11 cellular contexts compared by ENCODE assay signal in genomic region chr1:47351305-47351704, GRCh38. TPM values are rescaled to one million over a fixed set of nuclear protein-coding genes. Genes with fewer than 3 reads are reported as not detected.
DNase-seq lines count a peak whose midpoint lies in the region; ATAC-seq and TF ChIP-seq lines count a peak whose summit lies in the region.
"Had no signal": no experiment of that assay in that cellular context is flagged by ENCODE, and none has a peak within 500 bp of the region (broad histone marks: within the 10 kb centered on the region; RNA-seq: fewer than 3 reads in every experiment).

No MANE protein-coding gene starts in this region.

- no peak overlapping the region for H3K4me3 Mint-ChIP-seq in activated CD8-positive, alpha-beta T cell treated with anti-CD3 and anti-CD28 coated beads for 36 hours
- peak overlapping the region in 1 of 2 donors; percentile 46 for H3K4me3 Mint-ChIP-seq in stimulated activated naive CD8-positive, alpha-beta T cell treated with anti-CD3 and anti-CD28 coated beads, Interleukin-15, amount 100 ng/mL, for 72 hours
- H3K4me3 Mint-ChIP-seq in type B pancreatic cell: no peak overlapping the region

- peaks cover 2% of the 10 kb centered on the region for H3K9me3 Mint-ChIP-seq in activated CD8-positive, alpha-beta T cell treated with anti-CD3 and anti-CD28 coated beads for 36 hours
- no peaks in the 10 kb centered on the region for H3K9me3 Mint-ChIP-seq in stimulated activated naive CD8-positive, alpha-beta T cell treated with anti-CD3 and anti-CD28 coated beads, Interleukin-15, amount 100 ng/mL, for 72 hours
- no peaks in the 10 kb centered on the region for H3K9me3 Mint-ChIP-seq in type B pancreatic cell

- H3K27me3 ChIP-seq in mammary epithelial cell (ENCODE audit: insufficient read depth, low read length): no peaks in the 10 kb centered on the region
- H3K27me3 ChIP-seq in breast epithelium: no peaks in the 10 kb centered on the region
- H3K27me3 ChIP-seq in right atrium auricular region: no peaks in the 10 kb centered on the region
- H3K27me3 ChIP-seq in brain microvascular endothelial cell (replicated peaks): no peaks in the 10 kb centered on the region
- H3K27me3 ChIP-seq: BLaER1 treated with 17β-estradiol and CSF1 and Interleukin-3, amounts not matched to agents 10 nM and 100 nM; hepatocyte had no signal

- POLR2A ChIA-PET in activated CD8-positive, alpha-beta T cell treated with anti-CD3 and anti-CD28 coated beads for 36 hours (lab: Charles Lee): no interaction called here

- dilution Hi-C loops in mammary epithelial cell (cut with HindIII; ENCODE audit: low sequenced_read_pairs): no loop called here

- H3K4me1 ChIP-seq in mammary epithelial cell (ENCODE audit: insufficient read depth, low read length): no peaks in the 10 kb centered on the region
- H3K4me1 ChIP-seq in breast epithelium: no peaks in the 10 kb centered on the region
- H3K4me1 ChIP-seq in right atrium auricular region: no peaks in the 10 kb centered on the region

- intact Hi-C loops in mammary epithelial cell (cut with micrococcal nuclease) (no loop called here), breast epithelium (cut with DNase I; ENCODE audit: low total_unique reads) (no loop called here)
- intact Hi-C loops in activated CD8-positive, alpha-beta T cell treated with anti-CD3 and anti-CD28 coated beads for 36 hours (cut with micrococcal nuclease): no loop called here

- peaks cover 89% of the 10 kb centered on the region for H3K79me2 ChIP-seq in mammary epithelial cell (ENCODE audit: insufficient read depth, low read length)

- H3K9me3 ChIP-seq in mammary epithelial cell (replicated peaks; ENCODE audit: insufficient read depth, low read length) (no peaks in the 10 kb centered on the region), breast epithelium (no peaks in the 10 kb centered on the region), right atrium auricular region (no peaks in the 10 kb centered on the region)
- H3K9me3 ChIP-seq: BLaER1 treated with 17β-estradiol and CSF1 and Interleukin-3, amounts not matched to agents 10 nM and 100 nM had no signal

- in situ Hi-C loops in mammary epithelial cell (cut with MboI; ENCODE audit: low sequenced_read_pairs in 2 of 2): no loop called here
- in situ Hi-C loops in brain microvascular endothelial cell (cut with HindIII; ENCODE audit: low pct_ligation_motif_present, low sequenced_read_pairs): no loop called here

- no peak overlapping the region for H3K4me2 ChIP-seq in mammary epithelial cell (ENCODE audit: insufficient read depth, low read depth, low read length)
- H3K4me2 ChIP-seq: hepatocyte, smooth muscle cell had no signal

- H4K20me1 ChIP-seq in mammary epithelial cell (ENCODE audit: insufficient read depth, low read length): no peaks in the 10 kb centered on the region

- DNase-seq in mammary epithelial cell (peak; percentile 52), breast epithelium (ENCODE audit: low spot score in 2 of 2) (no peak), right atrium auricular region (ENCODE audit: low spot score) (no peak), type B pancreatic cell (ENCODE audit: extremely low spot score, unreplicated experiment) (no peak), brain microvascular endothelial cell (no peak)
- DNase-seq in activated CD8-positive, alpha-beta T cell treated with anti-CD3 and anti-CD28 coated beads for 36 hours: peak; percentile 9
- DNase-seq in stimulated activated naive CD8-positive, alpha-beta T cell treated with anti-CD3 and anti-CD28 coated beads, Interleukin-15, amount 100 ng/mL, for 72 hours: no peak

- peaks cover 12% of the 10 kb centered on the region for H3K36me3 Mint-ChIP-seq in activated CD8-positive, alpha-beta T cell treated with anti-CD3 and anti-CD28 coated beads for 36 hours (ENCODE audit: low read depth)
- peaks cover 7% of the 10 kb centered on the region for H3K36me3 Mint-ChIP-seq in type B pancreatic cell

- H3K36me3 ChIP-seq in mammary epithelial cell (ENCODE audit: insufficient read depth, low read length): no peaks in the 10 kb centered on the region
- no peaks in the 10 kb centered on the region for H3K36me3 ChIP-seq in breast epithelium
- H3K36me3 ChIP-seq in right atrium auricular region: no peaks in the 10 kb centered on the region
- H3K36me3 ChIP-seq in brain microvascular endothelial cell (replicated peaks): no peaks in the 10 kb centered on the region

- peaks cover 22% of the 10 kb centered on the region for H3K4me1 Mint-ChIP-seq in activated CD8-positive, alpha-beta T cell treated with anti-CD3 and anti-CD28 coated beads for 36 hours (ENCODE audit: low read depth)
- H3K4me1 Mint-ChIP-seq in stimulated activated naive CD8-positive, alpha-beta T cell treated with anti-CD3 and anti-CD28 coated beads, Interleukin-15, amount 100 ng/mL, for 72 hours: peaks cover 22% of the 10 kb centered on the region
- peaks cover 9% of the 10 kb centered on the region for H3K4me1 Mint-ChIP-seq in type B pancreatic cell (ENCODE audit: unreplicated experiment)

- H3K27ac Mint-ChIP-seq in activated CD8-positive, alpha-beta T cell treated with anti-CD3 and anti-CD28 coated beads for 36 hours: peak overlapping the region; percentile 82
- peak overlapping the region; percentile 83 to 85 for H3K27ac Mint-ChIP-seq in stimulated activated naive CD8-positive, alpha-beta T cell treated with anti-CD3 and anti-CD28 coated beads, Interleukin-15, amount 100 ng/mL, for 72 hours
- no peak overlapping the region for H3K27ac Mint-ChIP-seq in type B pancreatic cell

- H3K4me3 ChIP-seq in mammary epithelial cell (replicated peaks in 1 of 3; ENCODE audit: insufficient read depth in 1 of 3, low read depth in 2 of 3, low read length in 3 of 3) (no peak overlapping the region), breast epithelium (no peak overlapping the region), right atrium auricular region (no peak overlapping the region), brain microvascular endothelial cell (ENCODE audit: low read depth, low read length) (no peak overlapping the region)
- H3K4me3 ChIP-seq: BLaER1 treated with 17β-estradiol and CSF1 and Interleukin-3, amounts not matched to agents 10 nM and 100 nM; hepatocyte; smooth muscle cell had no signal

- CTCF ChIA-PET in mammary epithelial cell (lab: Charles Lee; ENCODE audit: low non-redundant PET): no interaction called here
- CTCF ChIA-PET in activated CD8-positive, alpha-beta T cell treated with anti-CD3 and anti-CD28 coated beads for 36 hours (lab: Charles Lee): interaction anchor here (0.9 to 1.2 kb wide), 2 partner anchors 9 to 173 kb away, joined by 3 read pairs; no protein-coding TSS in a partner anchor

- 91% methylated on average over 2 of the region's 2 CpGs for WGBS in mammary epithelial cell (ENCODE audit: low coverage, missing lambda C conversion rate)

- no peak overlapping the region for H3K9ac ChIP-seq in mammary epithelial cell (ENCODE audit: insufficient read depth, low read length)
- H3K9ac ChIP-seq: BLaER1 treated with 17β-estradiol and CSF1 and Interleukin-3, amounts not matched to agents 10 nM and 100 nM had no signal

- TF ChIP-seq POLR2A in breast epithelium (IDR thresholded peaks at IDR 0.05): no peak

- no peak overlapping the region for H3K27ac ChIP-seq in mammary epithelial cell (ENCODE audit: insufficient read depth, low read depth, low read length)
- no peak overlapping the region for H3K27ac ChIP-seq in breast epithelium
- H3K27ac ChIP-seq in right atrium auricular region: no peak overlapping the region
- no peak overlapping the region for H3K27ac ChIP-seq in brain microvascular endothelial cell
- H3K27ac ChIP-seq: hepatocyte had no signal

- no peak overlapping the region for H2AFZ ChIP-seq in mammary epithelial cell (ENCODE audit: low read depth, low read length)
- H2AFZ ChIP-seq: hepatocyte had no signal

- no TSS peak for BruUV-seq in mammary epithelial cell (replicated peaks; lab: Mats Ljungman, UMichigan)

- no peak for TF ChIP-seq CTCF in mammary epithelial cell (conservative IDR thresholded peaks at IDR 0.05 in 1 of 2, IDR thresholded peaks at IDR 0.05 in 1 of 2; ENCODE audit: extremely low read depth in 1 of 2, insufficient read depth in 1 of 2, low read depth in 1 of 2, low read length in 2 of 2)
- TF ChIP-seq CTCF in breast epithelium (IDR thresholded peaks at IDR 0.05): no peak
- no peak for TF ChIP-seq CTCF in activated CD8-positive, alpha-beta T cell treated with anti-CD3 and anti-CD28 coated beads for 36 hours (IDR thresholded peaks at IDR 0.05)
- TF ChIP-seq CTCF in right atrium auricular region (IDR thresholded peaks at IDR 0.05): no peak
- no peak for TF ChIP-seq CTCF in type B pancreatic cell (conservative IDR thresholded peaks at IDR 0.05)
- no peak for TF ChIP-seq CTCF in brain microvascular endothelial cell (IDR thresholded peaks at IDR 0.05; ENCODE audit: low read depth, low read length, missing control alignments)

- H3K27me3 Mint-ChIP-seq in activated CD8-positive, alpha-beta T cell treated with anti-CD3 and anti-CD28 coated beads for 36 hours: no peaks in the 10 kb centered on the region
- no peaks in the 10 kb centered on the region for H3K27me3 Mint-ChIP-seq in stimulated activated naive CD8-positive, alpha-beta T cell treated with anti-CD3 and anti-CD28 coated beads, Interleukin-15, amount 100 ng/mL, for 72 hours
- H3K27me3 Mint-ChIP-seq in type B pancreatic cell: no peaks in the 10 kb centered on the region

- peak; percentile 93 for ATAC-seq in HG02852 (IDR thresholded peaks at IDR 0.05; ENCODE audit: unreplicated experiment)
- ATAC-seq in activated CD8-positive, alpha-beta T cell treated with anti-CD3 and anti-CD28 coated beads for 36 hours: peak; percentile 98
- ATAC-seq in stimulated activated naive CD8-positive, alpha-beta T cell treated with anti-CD3 and anti-CD28 coated beads, Interleukin-15, amount 100 ng/mL, for 72 hours: peak; percentile 94

RNA-seq across cellular contexts. Expression of gene CMPK1, which starts 17.7 kb away (rescaled TPM):
- total RNA-seq in mammary epithelial cell (10 to 100 TPM; 94.5 to 96.6 TPM), breast epithelium (100 to 1,000 TPM in 2 of 3 donors, 10 to 100 TPM in 1; 83.6 to 177 (median 130) TPM), right atrium auricular region (10 to 100 TPM; 51.4 to 72.3 TPM), type B pancreatic cell (ENCODE audit: low replicate concordance) (53.2 and 70.1 TPM in 2 replicates)
- polyA plus RNA-seq in mammary epithelial cell: 28.6 TPM
- 16.7 TPM for polyA minus RNA-seq in mammary epithelial cell
- 100 to 1,000 TPM in 1 of 2 experiments, 10 to 100 TPM in 1; 99.7 to 101 TPM for total RNA-seq in activated CD8-positive, alpha-beta T cell treated with anti-CD3 and anti-CD28 coated beads for 36 hours

RNA-seq across cellular contexts. Expression of gene STIL, which starts 37.4 kb away (rescaled TPM):
- total RNA-seq in mammary epithelial cell: 10 to 100 TPM in 1 of 2 donors, 1 to 10 TPM in 1; 8.0 to 17.9 TPM
- polyA plus RNA-seq in mammary epithelial cell: 17.6 TPM
- 19.6 TPM for polyA minus RNA-seq in mammary epithelial cell
- total RNA-seq in breast epithelium: 1 to 10 TPM; 2.3 to 4.8 (median 3.2) TPM
- total RNA-seq in activated CD8-positive, alpha-beta T cell treated with anti-CD3 and anti-CD28 coated beads for 36 hours: 10 to 100 TPM; 22.8 to 24.5 TPM
- total RNA-seq in right atrium auricular region: under 1 TPM; 0.31 to 0.52 TPM
- total RNA-seq in type B pancreatic cell (ENCODE audit: low replicate concordance): 7.4 and 19.7 TPM in 2 replicates

Comparison
In these comparisons a context has a peak if more than half of its experiments do, and no peak if none do; other contexts are left out.
1. DNase-seq: peak in mammary epithelial cell (single experiment) and activated CD8-positive, alpha-beta T cell treated with anti-CD3 and anti-CD28 coated beads for 36 hours (single experiment); none in breast epithelium (0 of 2), stimulated activated naive CD8-positive, alpha-beta T cell treated with anti-CD3 and anti-CD28 coated beads, Interleukin-15, amount 100 ng/mL, for 72 hours (0 of 2), right atrium auricular region (single experiment), type B pancreatic cell (single experiment) and brain microvascular endothelial cell (single experiment).
2. Peak in every context shown above with its lines, with median percentiles within 50 percentile points of each other: ATAC-seq.